14 cellular contexts compared by ENCODE assay signal in the genomic region with DNA sequence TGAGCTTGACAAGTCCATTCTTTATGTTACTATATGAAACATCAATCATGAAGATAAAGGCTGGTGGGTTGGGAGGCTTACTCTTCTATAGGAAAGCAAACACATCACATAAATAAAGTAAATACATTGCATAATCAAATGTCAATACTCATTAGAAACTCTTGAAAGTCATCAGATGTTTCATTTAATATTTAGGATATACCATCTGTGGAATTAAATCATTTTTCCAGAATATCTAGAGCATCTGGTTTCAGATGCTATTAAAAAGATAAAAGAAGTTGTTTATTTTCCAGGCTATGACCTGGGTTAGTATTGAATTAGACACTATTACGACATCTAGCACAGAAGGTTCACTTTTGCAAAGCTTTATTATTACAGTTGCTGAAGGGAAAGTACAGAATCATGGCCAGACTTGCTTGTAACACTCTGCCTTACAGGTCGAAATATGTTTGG.
DNase-seq lines count a peak whose midpoint lies in the region; ATAC-seq and TF ChIP-seq lines count a peak whose summit lies in the region.
"Had no signal": no experiment of that assay in that cellular context is flagged by ENCODE, and none has a peak within 500 bp of the region (broad histone marks: within the 10 kb centered on the region; RNA-seq: fewer than 3 reads in every experiment).

No MANE protein-coding gene starts in this region.

- ATAC-seq in HG02970 (IDR thresholded peaks at IDR 0.05; ENCODE audit: low FRiP score, unreplicated experiment) (no peak), mucosa of descending colon (no peak)
- ATAC-seq: natural killer cell treated with Interleukin-12 subunit alpha and Interleukin-12 subunit beta and Interleukin-15 and Interleukin-18, amount 100 ng/mL, for 72 hours; stimulated activated naive B cell treated with anti-CD40 and anti-IgM and Interleukin-4, amounts not matched to agents 10 μg/mL and 1 μg/mL and 100 μg/mL, for 72 hours had no signal

- peak in 2 of 3 experiments; percentile 11 to 60 for DNase-seq in NCI-H1417 (lab: John Stamatoyannopoulos, UW)
- DNase-seq in NCI-H1417 treated with DMSO at 0.1 percent for 48 hours (lab: John Stamatoyannopoulos, UW), result no peak
- DNase-seq in esophagus squamous epithelium (lab: John Stamatoyannopoulos, UW), result no peak
- no peak for DNase-seq in mesothelial cell of epicardium (ENCODE audit: low spot score in 2 of 2, unreplicated experiment in 2 of 2)
- DNase-seq in uterus, result no peak
- no peak for DNase-seq in stimulated activated CD4-positive, alpha-beta T cell treated with anti-CD3 and anti-CD28 coated beads, Interleukin-2, amount 100 ng/mL, for 24 hours
- no peak for DNase-seq in mucosa of descending colon
- DNase-seq: 8988T; NCI-H187 treated with DMSO at 0.1 percent for 48 hours; stimulated activated naive B cell treated with anti-CD40 and anti-IgM and Interleukin-4, amounts not matched to agents 10 μg/mL and 1 μg/mL and 100 μg/mL, for 72 hours; T1000 had no signal

- H3K27me3 ChIP-seq in esophagus squamous epithelium (no peaks in the 10 kb centered on the region), uterus (no peaks in the 10 kb centered on the region)

- intact Hi-C loops in esophagus squamous epithelium (cut with DNase I), result no loop called here
- intact Hi-C loops in uterus (cut with DNase I; ENCODE audit: low total_unique reads), result no loop called here
- intact Hi-C loops in mucosa of descending colon (cut with DNase I, micrococcal nuclease), result no loop called here

- no peak for TF ChIP-seq CTCF in esophagus squamous epithelium (IDR thresholded peaks at IDR 0.05)
- no peak for TF ChIP-seq CTCF in mesothelial cell of epicardium (IDR thresholded peaks at IDR 0.05; ENCODE audit: unreplicated experiment)
- no peak for TF ChIP-seq CTCF in uterus (IDR thresholded peaks at IDR 0.05)
- TF ChIP-seq CTCF in mucosa of descending colon (IDR thresholded peaks at IDR 0.05), result no peak

- H3K9me3 ChIP-seq in esophagus squamous epithelium, result no peaks in the 10 kb centered on the region
- no peaks in the 10 kb centered on the region for H3K9me3 ChIP-seq in uterus
- H3K9me3 ChIP-seq in mucosa of descending colon, result no peaks in the 10 kb centered on the region

- H3K4me3 Mint-ChIP-seq in mesothelial cell of epicardium, result no peak overlapping the region
- H3K4me3 Mint-ChIP-seq: activated naive CD4-positive, alpha-beta T cell treated with anti-CD3 and anti-CD28 coated beads, Interleukin-2, amount 50 U/mL, for 24 hours; natural killer cell treated with Interleukin-12 subunit alpha and Interleukin-12 subunit beta and Interleukin-15 and Interleukin-18, amount 100 ng/mL, for 72 hours; stimulated activated naive B cell treated with anti-CD40 and anti-IgM and Interleukin-4, amounts not matched to agents 10 μg/mL and 1 μg/mL and 100 μg/mL, for 72 hours had no signal

- H3K9me3 Mint-ChIP-seq in mesothelial cell of epicardium, result no peaks in the 10 kb centered on the region
- H3K9me3 Mint-ChIP-seq: activated naive CD4-positive, alpha-beta T cell treated with anti-CD3 and anti-CD28 coated beads, Interleukin-2, amount 50 U/mL, for 24 hours; natural killer cell treated with Interleukin-12 subunit alpha and Interleukin-12 subunit beta and Interleukin-15 and Interleukin-18, amount 100 ng/mL, for 72 hours; stimulated activated naive B cell treated with anti-CD40 and anti-IgM and Interleukin-4, amounts not matched to agents 10 μg/mL and 1 μg/mL and 100 μg/mL, for 72 hours had no signal

- H3K4me3 ChIP-seq in esophagus squamous epithelium (no peak overlapping the region), uterus (no peak overlapping the region), mucosa of descending colon (no peak overlapping the region)

- TF ChIP-seq POLR2A in esophagus squamous epithelium (IDR thresholded peaks at IDR 0.05) (no peak), uterus (IDR thresholded peaks at IDR 0.05) (no peak)

- no peaks in the 10 kb centered on the region for H3K27me3 Mint-ChIP-seq in mesothelial cell of epicardium (ENCODE audit: low read depth)
- H3K27me3 Mint-ChIP-seq: activated naive CD4-positive, alpha-beta T cell treated with anti-CD3 and anti-CD28 coated beads, Interleukin-2, amount 50 U/mL, for 24 hours; natural killer cell treated with Interleukin-12 subunit alpha and Interleukin-12 subunit beta and Interleukin-15 and Interleukin-18, amount 100 ng/mL, for 72 hours; stimulated activated naive B cell treated with anti-CD40 and anti-IgM and Interleukin-4, amounts not matched to agents 10 μg/mL and 1 μg/mL and 100 μg/mL, for 72 hours had no signal

- peak overlapping the region; percentile 76 for H3K27ac Mint-ChIP-seq in mesothelial cell of epicardium
- H3K27ac Mint-ChIP-seq: activated naive CD4-positive, alpha-beta T cell treated with anti-CD3 and anti-CD28 coated beads, Interleukin-2, amount 50 U/mL, for 24 hours; natural killer cell treated with Interleukin-12 subunit alpha and Interleukin-12 subunit beta and Interleukin-15 and Interleukin-18, amount 100 ng/mL, for 72 hours; stimulated activated naive B cell treated with anti-CD40 and anti-IgM and Interleukin-4, amounts not matched to agents 10 μg/mL and 1 μg/mL and 100 μg/mL, for 72 hours had no signal

- H3K27ac ChIP-seq in esophagus squamous epithelium (peak overlapping the region; percentile 43 to 76 (median 73)), uterus (peak overlapping the region; percentile 86 to 97)

- H3K4me1 Mint-ChIP-seq in mesothelial cell of epicardium, result peaks cover 86% of the 10 kb centered on the region
- H3K4me1 Mint-ChIP-seq: activated naive CD4-positive, alpha-beta T cell treated with anti-CD3 and anti-CD28 coated beads, Interleukin-2, amount 50 U/mL, for 24 hours had no signal

- peaks cover 5% of the 10 kb centered on the region for H3K36me3 Mint-ChIP-seq in mesothelial cell of epicardium

- H3K36me3 ChIP-seq in esophagus squamous epithelium (peaks cover 0 to under 1% (median 0%) of the 10 kb centered on the region in 3 donors), uterus (no peaks in the 10 kb centered on the region), mucosa of descending colon (ENCODE audit: low read depth) (no peaks in the 10 kb centered on the region)

- 24 to 43% methylated on average over 2 of the region's 2 CpGs for WGBS in esophagus squamous epithelium, 2 donors

- H3K4me1 ChIP-seq in esophagus squamous epithelium (peaks cover 0 to 98% (median 13%) of the 10 kb centered on the region in 3 donors), uterus (peaks cover 17 to 18% of the 10 kb centered on the region in 2 donors), mucosa of descending colon (ENCODE audit: low read depth) (peaks cover 2% of the 10 kb centered on the region)

Comparison
In these comparisons a context has a peak if more than half of its experiments do, and no peak if none do; other contexts are left out.
1. DNase-seq: peak in NCI-H1417 (2 of 3); none in NCI-H1417 treated with DMSO at 0.1 percent for 48 hours (single experiment), esophagus squamous epithelium (single experiment), mesothelial cell of epicardium (0 of 2), uterus (0 of 2), stimulated activated CD4-positive, alpha-beta T cell treated with anti-CD3 and anti-CD28 coated beads, Interleukin-2, amount 100 ng/mL, for 24 hours (0 of 2) and mucosa of descending colon (0 of 3).